ENCODE assay signal across 13 cellular contexts in the genomic region with DNA sequence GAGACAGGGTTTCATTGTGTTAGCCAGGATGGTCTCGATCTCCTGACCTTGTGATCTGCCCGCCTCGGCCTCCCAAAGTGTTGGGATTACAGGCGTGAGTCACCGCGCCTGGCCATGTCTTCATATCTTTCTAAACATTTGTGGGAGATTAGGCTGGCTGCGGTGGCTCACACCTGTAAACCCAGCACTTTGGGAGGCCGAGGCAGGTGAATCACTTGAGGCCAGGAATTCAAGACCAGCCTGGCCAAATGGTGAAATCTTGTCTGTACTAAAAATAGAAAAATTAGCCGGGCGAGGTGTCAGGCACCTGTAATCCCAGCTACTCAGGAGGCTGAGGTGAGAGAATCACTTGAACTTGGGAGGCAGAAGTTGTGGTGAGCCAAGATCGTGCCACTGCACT. TPM values are rescaled to one million over a fixed set of nuclear protein-coding genes. Genes with fewer than 3 reads are reported as not detected.
"Had no signal": no experiment of that assay in that cellular context is flagged by ENCODE, and none has a peak within 500 bp of the region (broad histone marks: within the 10 kb centered on the region; RNA-seq: fewer than 3 reads in every experiment).

No MANE protein-coding gene starts in this region.

RNA-seq across cellular contexts. Expression of a gene that starts 10.2 kb away (rescaled TPM):
- total RNA-seq: activated B cell treated with CpG ODN at 0.5 μM for 24 hours; activated CD4-positive, alpha-beta memory T cell treated with anti-CD3 and anti-CD28 coated beads for 36 hours; activated CD4-positive, alpha-beta memory T cell treated with anti-CD3 and anti-CD28 coated beads, Interleukin-2, amount 10 ng/mL, durations not matched to agents 7 days and 5 days; activated CD4-positive, alpha-beta T cell treated with anti-CD3 and anti-CD28 coated beads for 36 hours; activated CD4-positive, alpha-beta T cell treated with anti-CD3 and anti-CD28 coated beads, Interleukin-2, amount 10 ng/mL, durations not matched to agents 24 days and 14 days; activated CD4-positive, alpha-beta T cell treated with anti-CD3 and anti-CD28 coated beads, Interleukin-2, amount 10 ng/mL, durations not matched to agents 7 days and 5 days; activated CD8-positive, alpha-beta memory T cell treated with anti-CD3 and anti-CD28 coated beads, Interleukin-2, amount 10 ng/mL, durations not matched to agents 7 days and 5 days; activated CD8-positive, alpha-beta T cell treated with anti-CD3 and anti-CD28 coated beads for 36 hours; activated CD8-positive, alpha-beta T cell treated with anti-CD3 and anti-CD28 coated beads, Interleukin-2, amount 10 ng/mL, durations not matched to agents 7 days and 5 days; T-cell; T-helper 1 cell treated with Interleukin-12 subunit alpha and Interleukin-12 subunit beta and Interleukin-4 antibody, amounts not matched to agents 30 ng/mL and 1 ng/mL, for 36 hours; T-helper 17 cell; T-helper 2 cell treated with Interferon-gamma antibody and Interleukin-4, amounts not matched to agents 100 ng/mL and 5 ng/mL, for 36 hours had no signal
